14 cellular contexts compared by ENCODE assay signal in genomic region chr3:23735575-23736326, GRCh38.
DNase-seq lines count a peak whose midpoint lies in the region; ATAC-seq and TF ChIP-seq lines count a peak whose summit lies in the region.
"Had no signal": no experiment of that assay in that cellular context is flagged by ENCODE, and none has a peak within 500 bp of the region (broad histone marks: within the 10 kb centered on the region; RNA-seq: fewer than 3 reads in every experiment).

No MANE protein-coding gene starts in this region.

- H3K18ac ChIP-seq in H9 (ENCODE audit: insufficient read length, low read depth, low read length): no peak overlapping the region

- no peak for TF ChIP-seq POLR2A in GM18505 (IDR thresholded peaks at IDR 0.05; ENCODE audit: borderline replicate concordance, extremely low read depth, insufficient read depth, insufficient read length)

- peaks cover 7% of the 10 kb centered on the region; the same call in 1 of the 2 replicates for H3K4me1 ChIP-seq in H9 (ENCODE audit: insufficient read depth, low read length)
- peaks cover 13% of the 10 kb centered on the region for H3K4me1 ChIP-seq in psoas muscle

- no peaks in the 10 kb centered on the region for H3K79me2 ChIP-seq in H9 (ENCODE audit: insufficient read depth, low read length)

- no peak overlapping the region for H2BK12ac ChIP-seq in H9 (ENCODE audit: insufficient read length, low read depth, low read length)

- no peak overlapping the region for H3K4me2 ChIP-seq in H9 (ENCODE audit: insufficient read depth, insufficient read length, low read length)

- no peaks in the 10 kb centered on the region for H3K36me3 ChIP-seq in psoas muscle (ENCODE audit: insufficient read depth in 1 of 2, low read depth in 1 of 2)
- H3K36me3 ChIP-seq: MG63 had no signal

- no peak overlapping the region for H3T11ph ChIP-seq in H9 (ENCODE audit: low read length)

- intact Hi-C loops in sciatic nerve (cut with DNase I) (no loop called here), psoas muscle (cut with DNase I) (no loop called here)

- no peak for TF ChIP-seq CTCF in H9 (conservative IDR thresholded peaks at IDR 0.05)
- no peak for TF ChIP-seq CTCF in psoas muscle (IDR thresholded peaks at IDR 0.05)

- ATAC-seq in sciatic nerve: peak; percentile 44
- ATAC-seq in psoas muscle: no peak
- ATAC-seq in GM21515 (IDR thresholded peaks at IDR 0.05; ENCODE audit: unreplicated experiment): no peak
- no peak for ATAC-seq in GM18505 (IDR thresholded peaks at IDR 0.05; ENCODE audit: unreplicated experiment)
- ATAC-seq: activated T-cell treated with anti-CD3 and anti-CD28 coated beads, Interleukin-2, amount 50 U/mL, for 72 hours; esophagus mucosa; GM12878 had no signal

- H4K8ac ChIP-seq in H9 (replicated peaks; ENCODE audit: insufficient read length, low read depth, low read length): no peak overlapping the region

- no peak overlapping the region for H3K4me3 ChIP-seq in psoas muscle
- H3K4me3 ChIP-seq: GM12878, MG63 had no signal

- no peak overlapping the region for H3K14ac ChIP-seq in H9 (ENCODE audit: insufficient read depth, low read length)

- no peaks in the 10 kb centered on the region for H4K20me1 ChIP-seq in H9 (ENCODE audit: control insufficient read depth, insufficient read depth, insufficient read length)

- H2AK5ac ChIP-seq in H9 (ENCODE audit: insufficient read length, low read length): no peak overlapping the region

- H3K36me3 Mint-ChIP-seq in H9 (ENCODE audit: insufficient read depth in 1 of 3, low read depth in 3 of 3): no peaks in the 10 kb centered on the region; a peak in 1 of 7 replicates

- no peaks in the 10 kb centered on the region for H3K79me1 ChIP-seq in H9 (ENCODE audit: insufficient read depth, low read depth, low read length, poor library complexity, severe bottlenecking)

- H3K27ac Mint-ChIP-seq in H9: peak overlapping the region; percentile 31 to 60 (median 46); a peak in 5 of 7 replicates

- H3K9me3 ChIP-seq in H9 (ENCODE audit: control insufficient read depth, low read depth, low read length) (no peaks in the 10 kb centered on the region), psoas muscle (no peaks in the 10 kb centered on the region)
- H3K9me3 ChIP-seq: MG63 had no signal

- H3K27me3 Mint-ChIP-seq in H9 (ENCODE audit: low read depth): peaks cover 4% of the 10 kb centered on the region

- H2AFZ ChIP-seq in H9 (ENCODE audit: low read length): no peak overlapping the region

- no peaks in the 10 kb centered on the region for H3K23me2 ChIP-seq in H9 (ENCODE audit: insufficient read length, low read depth, low read length, poor library complexity, severe bottlenecking)

- H3K4me3 Mint-ChIP-seq in H9: no peak overlapping the region
- H3K4me3 Mint-ChIP-seq: activated T-cell treated with anti-CD3 and anti-CD28 coated beads, Interleukin-2, amount 50 U/mL, for 72 hours; neural crest cell had no signal

- no peak overlapping the region for H4K5ac ChIP-seq in H9 (ENCODE audit: insufficient read length, low read depth, low read length)

- WGBS in H9 (ENCODE audit: extremely low coverage, insufficient read length, low lambda C conversion rate): no CpG with 5 or more reads among the region's 8 CpGs
- WGBS in psoas muscle, 3 donors: 43 to 57% (median 47%) methylated on average over 8 of the region's 8 CpGs

- H3K4me1 Mint-ChIP-seq in H9: peaks cover 40 to 51% of the 10 kb centered on the region in 2 experiments

- no peak overlapping the region for H3K9ac ChIP-seq in H9 (ENCODE audit: extremely low read depth, insufficient read length, low read length)

- H3K27ac ChIP-seq in H9 (ENCODE audit: insufficient read length, low read depth, low read length) (no peak overlapping the region), psoas muscle (no peak overlapping the region)

- H3K23ac ChIP-seq in H9 (ENCODE audit: insufficient read length, low read depth, low read length): no peak overlapping the region

- H3K27me3 ChIP-seq in H9 (ENCODE audit: insufficient read depth, low read length) (no peaks in the 10 kb centered on the region), psoas muscle (ENCODE audit: insufficient read depth in 3 of 3, low read length in 2 of 3) (no peaks in the 10 kb centered on the region)
- H3K27me3 ChIP-seq: MG63 had no signal

- H2BK120ac ChIP-seq in H9 (ENCODE audit: low read depth, low read length, poor library complexity, severe bottlenecking): no peak overlapping the region

- no peak overlapping the region for H2BK5ac ChIP-seq in H9 (ENCODE audit: insufficient read length, low read length)

- no peak overlapping the region for H4K91ac ChIP-seq in H9 (ENCODE audit: insufficient read length, low read depth, low read length)

- H3K9me3 Mint-ChIP-seq in H9: no peaks in the 10 kb centered on the region; a peak in 2 of 5 replicates
- H3K9me3 Mint-ChIP-seq: activated T-cell treated with anti-CD3 and anti-CD28 coated beads, Interleukin-2, amount 50 U/mL, for 72 hours; neural crest cell had no signal

- H3K4ac ChIP-seq in H9 (ENCODE audit: low read depth, low read length): no peak overlapping the region

- no peak overlapping the region for H3K56ac ChIP-seq in H9 (ENCODE audit: insufficient read length, low read depth, low read length)

- H2BK20ac ChIP-seq in H9 (ENCODE audit: low read depth, low read length, poor library complexity, severe bottlenecking): no peak overlapping the region

- no peak overlapping the region for H2BK15ac ChIP-seq in H9 (ENCODE audit: low read depth, low read length)

- no peak for DNase-seq in H9
- DNase-seq in NCI-H524 (lab: John Stamatoyannopoulos, UW): peak; percentile 97 to 99
- peak; percentile 45 for DNase-seq in dermis blood vessel endothelial cell
- DNase-seq in sciatic nerve (ENCODE audit: low spot score): no peak
- DNase-seq in psoas muscle: no peak
- DNase-seq: activated T-cell treated with anti-CD3 and anti-CD28 coated beads, Interleukin-2, amount 50 U/mL, for 72 hours; DMS53; islet precursor cell; MG63 had no signal

Comparison
In these comparisons a context has a peak if more than half of its experiments do, and no peak if none do; other contexts are left out.
1. DNase-seq: peak in NCI-H524 (2 of 2) and dermis blood vessel endothelial cell (single experiment); none in H9 (single experiment), sciatic nerve (single experiment) and psoas muscle (0 of 2).